ENCODE assay signal across 8 cellular contexts in the genomic region with DNA sequence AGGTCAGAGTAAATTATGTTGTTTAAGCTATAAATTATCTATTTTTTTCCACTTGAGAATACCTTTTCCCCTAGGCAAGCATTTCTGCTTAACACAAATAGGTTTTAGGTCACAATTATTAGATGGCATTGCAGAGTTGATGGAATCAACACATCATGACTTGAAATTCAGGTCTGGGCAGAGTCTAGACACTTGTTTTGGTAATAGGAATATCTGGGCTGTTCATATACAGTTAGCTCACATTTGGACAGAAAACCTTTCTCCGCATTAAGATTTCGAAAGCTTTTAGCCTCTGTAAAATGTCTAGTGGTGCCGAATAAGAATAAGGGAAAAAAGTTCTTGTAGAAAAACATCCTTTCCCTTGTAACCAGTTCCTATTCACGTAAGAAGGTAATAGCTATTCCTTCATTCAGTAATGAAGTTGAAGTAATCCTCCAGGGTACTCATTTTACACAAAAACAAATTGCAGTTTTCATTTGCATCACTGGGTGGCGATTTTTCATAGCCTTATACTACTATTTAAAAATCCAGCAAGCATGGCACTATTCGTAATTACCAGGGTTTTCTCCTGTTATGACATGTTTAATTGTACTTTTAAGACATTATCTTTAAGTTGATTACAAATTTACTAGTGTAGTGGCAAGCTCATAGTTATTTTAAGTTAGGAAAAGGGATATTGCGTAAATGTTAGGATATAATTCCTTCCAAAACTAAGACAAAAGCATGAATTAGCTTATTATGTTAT. TPM values are rescaled to one million over a fixed set of nuclear protein-coding genes. Genes with fewer than 3 reads are reported as not detected.
DNase-seq lines count a peak whose midpoint lies in the region; ATAC-seq, FAIRE-seq and TF ChIP-seq lines count a peak whose summit lies in the region.

No MANE protein-coding gene starts in this region.

- H3K36me3 Mint-ChIP-seq in Calu3 (ENCODE audit: insufficient read depth, unreplicated experiment) (no peaks in the 10 kb centered on the region), glutamatergic neuron (ENCODE audit: unreplicated experiment) (no peaks in the 10 kb centered on the region)

- H3K4me3 Mint-ChIP-seq in Calu3 (ENCODE audit: low read depth, unreplicated experiment) (no peak overlapping the region), glutamatergic neuron (ENCODE audit: unreplicated experiment) (no peak overlapping the region)

- no TSS peak for BruUV-seq in Calu3 (replicated peaks; lab: Mats Ljungman, UMichigan)

- DNase-seq in Calu3 (peak; percentile 66), GM19239 (ENCODE audit: insufficient read length, low spot score) (no peak), NCI-H69 (lab: John Stamatoyannopoulos, UW) (peak; percentile 93), glutamatergic neuron (no peak), putamen (ENCODE audit: low spot score) (peak; percentile 82), HK-2 (ENCODE audit: unreplicated experiment) (no peak)
- DNase-seq in activated naive CD4-positive, alpha-beta T cell treated with anti-CD3 and anti-CD28 coated beads, Interleukin-2, amount 50 U/mL, for 16 hours, result peak; percentile 22

- peak; percentile 64 for ATAC-seq in HG03521 (IDR thresholded peaks at IDR 0.05; ENCODE audit: unreplicated experiment)

- H3K27ac Mint-ChIP-seq in Calu3 (ENCODE audit: unreplicated experiment), result no peak overlapping the region
- no peak overlapping the region for H3K27ac Mint-ChIP-seq in glutamatergic neuron (ENCODE audit: unreplicated experiment)

- H3K4me1 Mint-ChIP-seq in Calu3 (ENCODE audit: low read depth, unreplicated experiment), result peaks cover 22% of the 10 kb centered on the region
- H3K4me1 Mint-ChIP-seq in glutamatergic neuron (ENCODE audit: low read depth, unreplicated experiment), result peaks cover 11% of the 10 kb centered on the region

- FAIRE-seq in GM19239 (lab: Jason Lieb, UNC), result peak; percentile 92

- TF ChIP-seq CTCF in Calu3 (IDR thresholded peaks at IDR 0.05; ENCODE audit: unreplicated experiment), result peak; percentile 58
- peak; percentile 59 for TF ChIP-seq CTCF in glutamatergic neuron (IDR thresholded peaks at IDR 0.05; ENCODE audit: partially characterized antibody, unreplicated experiment)

- H3K27me3 Mint-ChIP-seq in Calu3 (ENCODE audit: unreplicated experiment) (no peaks in the 10 kb centered on the region), glutamatergic neuron (ENCODE audit: unreplicated experiment) (peaks cover 3% of the 10 kb centered on the region)

- H3K9me3 Mint-ChIP-seq in Calu3 (ENCODE audit: low read depth, unreplicated experiment), result no peaks in the 10 kb centered on the region
- no peaks in the 10 kb centered on the region for H3K9me3 Mint-ChIP-seq in glutamatergic neuron (ENCODE audit: unreplicated experiment)

- CTCF ChIA-PET in Calu3 (lab: Charles Lee), result interaction anchor here (0.5 to 2.2 kb wide), 22 partner anchors 8 to 615 kb away, joined by 3 to 21 read pairs (median 6); a partner anchor contains a TSS

- intact Hi-C loops in Calu3 (cut with micrococcal nuclease; ENCODE audit: unreplicated experiment), result loop anchor here (1.0 to 5.0 kb wide), 5 partner anchors 80 to 615 kb away; no protein-coding TSS in a partner anchor

RNA-seq across cellular contexts. Expression of a gene that starts 37.0 kb away (rescaled TPM):
- total RNA-seq in Calu3 (2022) (124 and 143 TPM in 2 replicates), glutamatergic neuron (ENCODE audit: unreplicated experiment) (20.7 TPM)

RNA-seq across cellular contexts. Expression of a gene that starts 40.8 kb away (rescaled TPM):
- total RNA-seq in Calu3 (2022), result 25.2 and 25.7 TPM in 2 replicates
- 5.2 TPM for total RNA-seq in glutamatergic neuron (ENCODE audit: unreplicated experiment)

Comparison
In these comparisons a context has a peak if more than half of its experiments do, and no peak if none do; other contexts are left out.
1. DNase-seq: peak in Calu3 (single experiment), NCI-H69 (single experiment), activated naive CD4-positive, alpha-beta T cell treated with anti-CD3 and anti-CD28 coated beads, Interleukin-2, amount 50 U/mL, for 16 hours (single experiment) and putamen (single experiment); none in GM19239 (single experiment), glutamatergic neuron (single experiment) and HK-2 (single experiment).